1 cellular context compared by ENCODE assay signal in the genomic region with DNA sequence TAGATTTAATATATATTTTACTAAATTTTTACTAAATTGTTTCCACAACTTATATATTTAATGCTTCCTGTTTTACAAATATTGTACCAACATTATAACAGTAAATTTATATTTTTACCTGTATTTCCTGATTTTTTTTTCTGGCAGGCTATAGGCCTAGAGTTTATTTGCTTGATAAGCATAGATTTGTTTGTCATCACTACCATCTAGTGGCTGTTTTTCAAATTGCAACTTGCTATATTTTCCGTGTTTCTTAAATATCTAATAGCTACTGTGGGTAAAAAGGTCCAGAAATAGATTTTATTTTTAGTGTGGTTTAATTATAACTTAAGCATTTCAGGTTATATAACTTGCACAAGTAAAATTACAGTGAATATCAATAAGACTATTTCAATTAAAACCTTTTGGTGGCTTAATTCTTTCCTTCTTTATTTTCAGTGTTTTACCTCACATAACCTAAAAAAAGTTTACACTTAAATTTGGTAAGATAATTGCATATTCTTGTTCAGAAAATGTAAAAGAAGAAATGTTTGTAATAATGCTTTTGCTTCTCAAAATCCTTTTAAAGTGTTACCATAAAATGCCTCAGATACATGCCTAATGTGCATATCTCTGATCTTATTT.
TF ChIP-seq lines count a peak whose summit lies in the region.

No MANE protein-coding gene starts in this region.

TF ChIP-seq in K562, 482 proteins besides CTCF, POLR2A, EP300 and RAD21 (continued from another document):
- no peak for TF ChIP-seq ELF1 (tag; IDR thresholded peaks at IDR 0.05)
- TF ChIP-seq SMC3 (conservative IDR thresholded peaks at IDR 0.05; ENCODE audit: insufficient read depth, low read depth, low read length) = peak; percentile 36; the same call in 1 of the 2 replicates
- TF ChIP-seq ZNF324 (CRISPR knock-in tag; IDR thresholded peaks at IDR 0.05) = no peak
